In the genomic region with DNA sequence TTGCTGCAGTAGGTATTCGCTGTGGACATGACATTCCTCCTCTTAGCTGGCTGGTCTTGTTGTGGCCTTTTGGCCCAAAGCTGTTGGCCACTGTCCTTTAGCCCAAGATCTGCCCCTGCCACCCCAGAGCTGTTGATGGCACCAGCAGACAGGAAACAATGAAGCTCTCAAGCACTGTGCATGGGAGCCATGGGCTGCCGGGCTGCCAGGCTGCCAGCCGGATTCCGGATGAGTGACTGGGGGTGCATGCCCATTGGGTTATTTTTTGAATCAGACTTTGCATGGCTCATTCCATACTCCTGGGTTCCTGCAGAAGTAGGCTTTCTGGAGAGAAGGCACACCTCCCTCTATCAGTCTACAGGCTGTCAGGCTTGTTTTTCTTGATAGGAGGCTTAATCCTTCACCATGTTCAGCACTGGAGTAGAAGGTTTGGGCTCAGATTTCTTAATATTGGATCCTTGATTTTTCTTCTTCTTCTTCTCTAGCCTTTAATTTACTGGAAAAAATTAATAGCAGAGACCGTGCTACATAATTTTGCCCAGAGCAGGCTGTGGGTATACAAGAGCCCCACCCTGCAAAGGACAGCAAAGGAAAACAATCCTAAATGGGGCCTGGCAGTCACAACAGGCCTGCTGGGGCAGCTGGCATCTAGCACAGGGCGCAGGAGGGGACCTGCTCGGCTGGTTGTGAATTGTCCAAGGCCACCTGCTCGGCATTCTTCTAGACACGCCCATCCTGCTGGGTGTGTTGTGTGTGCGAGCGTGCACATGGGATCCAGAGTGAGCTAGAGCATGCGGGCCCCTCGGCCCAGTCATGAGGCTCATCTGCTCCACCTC, we compare ENCODE assay signal across 11 cellular contexts. TPM values are rescaled to one million over a fixed set of nuclear protein-coding genes. Genes with fewer than 3 reads are reported as not detected.
A peak's percentile ranks its signal among the peaks of the same experiment; 100 is the strongest.
DNase-seq lines count a peak whose midpoint lies in the region; ATAC-seq and TF ChIP-seq lines count a peak whose summit lies in the region.
"Had no signal": no experiment of that assay in that cellular context is flagged by ENCODE, and none has a peak within 500 bp of the region (broad histone marks: within the 10 kb centered on the region; RNA-seq: fewer than 3 reads in every experiment).

No MANE protein-coding gene starts in this region.

- ATAC-seq in lung (ENCODE audit: insufficient read depth, low FRiP score) (no peak), HG03457 (IDR thresholded peaks at IDR 0.05; ENCODE audit: unreplicated experiment) (no peak), GM21717 (IDR thresholded peaks at IDR 0.05; ENCODE audit: unreplicated experiment) (no peak)

- peaks cover 0 to 54% (median 2%) of the 10 kb centered on the region in 4 donors for H3K4me1 ChIP-seq in Peyer's patch
- H3K4me1 ChIP-seq in lung (ENCODE audit: control insufficient read depth in 2 of 2, insufficient read depth in 2 of 2, low read length in 2 of 2), result peaks cover 17 to 21% of the 10 kb centered on the region in 2 donors

- H3K27me3 ChIP-seq in Peyer's patch, result no peaks in the 10 kb centered on the region
- no peaks in the 10 kb centered on the region for H3K27me3 ChIP-seq in lung (ENCODE audit: control insufficient read depth, insufficient read depth)
- H3K27me3 ChIP-seq: dorsolateral prefrontal cortex had no signal

- H3K4me3 ChIP-seq in Peyer's patch (peak overlapping the region in 2 of 4 donors; percentile 32 to 44), lung (no peak overlapping the region)

- peak overlapping the region in 3 of 4 donors; percentile 69 to 87 (median 77) for H3K27ac ChIP-seq in Peyer's patch
- peak overlapping the region in 1 of 2 donors; percentile 15 for H3K27ac ChIP-seq in lung (ENCODE audit: low read depth in 1 of 2, low read length in 1 of 2)

- no peak for TF ChIP-seq CTCF in Peyer's patch (IDR thresholded peaks at IDR 0.05)
- TF ChIP-seq CTCF in lung (IDR thresholded peaks at IDR 0.05; ENCODE audit: control extremely low read depth, extremely low read depth), result no peak

- peak; percentile 70 for DNase-seq in DMS153 (lab: John Stamatoyannopoulos, UW)
- DNase-seq in NCI-H1417 treated with DMSO at 0.1 percent for 48 hours (lab: John Stamatoyannopoulos, UW), result peak; percentile 16
- peak in 2 of 3 donors; percentile 87 to 88 for DNase-seq in Peyer's patch
- peak; percentile 33 for DNase-seq in lung (ENCODE audit: low spot score)
- no peak for DNase-seq in T-helper 9 cell
- DNase-seq in COLO829 (ENCODE audit: low spot score), result no peak
- DNase-seq: CD4-positive, CD25-positive, alpha-beta regulatory T cell; KG1 had no signal

- TF ChIP-seq POLR2A in Peyer's patch (IDR thresholded peaks at IDR 0.05), result no peak

- 72 to 92% methylated on average over 13 of the region's 13 CpGs for WGBS in lung, 2 donors

- H3K36me3 ChIP-seq in Peyer's patch, result peaks cover 0 to 7% (median 0%) of the 10 kb centered on the region in 3 donors
- peaks cover 2 to 26% of the 10 kb centered on the region in 2 donors for H3K36me3 ChIP-seq in lung (ENCODE audit: control insufficient read depth in 2 of 2, insufficient read depth in 2 of 2, low read length in 2 of 2)

- H3K9me3 ChIP-seq in Peyer's patch (no peaks in the 10 kb centered on the region), lung (ENCODE audit: control insufficient read depth in 2 of 2, insufficient read depth in 1 of 2, low read length in 1 of 2) (peaks cover 0 to 4% of the 10 kb centered on the region in 2 donors)

RNA-seq across cellular contexts. Expression of a gene that starts 32.2 kb away (rescaled TPM):
- total RNA-seq in Peyer's patch (10 to 100 TPM; 52.8 to 86.8 (median 74.2) TPM), lung (100 to 1,000 TPM in 1 of 2 donors, 10 to 100 TPM in 1; 64.8 to 110 TPM)
- polyA plus RNA-seq in lung, result 10 to 100 TPM; 45.1 to 50.6 TPM

Comparison
In these comparisons a context has a peak if more than half of its experiments do, and no peak if none do; other contexts are left out.
1. DNase-seq: peak in DMS153 (single experiment), NCI-H1417 treated with DMSO at 0.1 percent for 48 hours (single experiment), Peyer's patch (2 of 3) and lung (single experiment); none in T-helper 9 cell (single experiment) and COLO829 (single experiment).